Comparison of ENCODE assay signal across 17 cellular contexts in the genomic region with DNA sequence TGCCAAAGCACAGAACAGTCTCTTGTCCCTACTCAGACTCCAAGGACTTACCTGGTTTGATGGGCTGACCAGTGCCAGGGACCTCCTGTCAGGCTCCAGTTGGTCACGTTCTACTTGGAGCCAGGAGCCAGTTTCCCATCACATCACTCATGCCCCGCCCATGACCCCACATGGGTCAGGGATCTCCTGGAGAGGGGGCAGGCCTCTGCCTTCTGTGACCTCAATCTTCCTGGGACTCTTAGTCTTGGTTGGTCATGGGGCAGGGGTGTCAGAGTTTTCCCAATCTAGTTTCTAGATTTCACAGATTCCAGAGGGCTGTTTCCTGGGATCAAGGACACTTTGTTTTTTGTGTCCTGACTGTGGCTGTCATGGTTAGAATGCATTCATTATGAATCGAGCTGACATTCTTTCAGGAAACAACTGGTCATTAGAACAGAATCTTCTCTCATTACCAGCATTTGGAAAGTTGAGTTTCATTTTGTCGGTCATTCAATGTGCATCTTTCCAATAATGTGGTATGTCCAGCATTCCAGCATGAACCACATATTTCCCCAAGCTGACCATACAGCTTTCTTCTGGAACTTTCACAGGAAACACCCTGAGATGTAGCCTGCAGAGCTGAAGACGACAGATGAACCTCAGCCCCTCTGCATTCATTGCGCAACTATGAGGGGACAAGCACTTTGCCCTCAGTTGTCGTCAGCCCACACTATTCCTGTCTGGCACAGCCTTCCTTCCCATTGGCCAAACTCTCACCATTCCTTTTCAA. TPM values are rescaled to one million over a fixed set of nuclear protein-coding genes. Genes with fewer than 3 reads are reported as not detected.
DNase-seq lines count a peak whose midpoint lies in the region; ATAC-seq and TF ChIP-seq lines count a peak whose summit lies in the region.
"Had no signal": no experiment of that assay in that cellular context is flagged by ENCODE, and none has a peak within 500 bp of the region (broad histone marks: within the 10 kb centered on the region; RNA-seq: fewer than 3 reads in every experiment).

No MANE protein-coding gene starts in this region.

- no peaks in the 10 kb centered on the region; the same call in 1 of the 2 replicates for H3K4me1 Mint-ChIP-seq in HFFc6 (ENCODE audit: low read depth)
- H3K4me1 Mint-ChIP-seq: stimulated activated effector memory CD8-positive, alpha-beta T cell treated with anti-CD3 and anti-CD28 coated beads, Interleukin-12 subunit alpha, Interleukin-12 subunit beta, amount 100 ng/mL, for 72 hours had no signal

- H3K27me3 Mint-ChIP-seq in HFFc6 (ENCODE audit: insufficient read depth) = peaks cover 38% of the 10 kb centered on the region

- intact Hi-C loops in sciatic nerve (cut with DNase I) = no loop called here

- no peak overlapping the region for H3K27ac Mint-ChIP-seq in HFFc6
- H3K27ac Mint-ChIP-seq: activated naive CD8-positive, alpha-beta T cell; mesothelial cell of epicardium; stimulated activated effector memory CD8-positive, alpha-beta T cell treated with anti-CD3 and anti-CD28 coated beads, Interleukin-12 subunit alpha, Interleukin-12 subunit beta, amount 100 ng/mL, for 72 hours had no signal

- no peak overlapping the region for H3K4me3 Mint-ChIP-seq in HFFc6
- H3K4me3 Mint-ChIP-seq: activated naive CD8-positive, alpha-beta T cell; mesothelial cell of epicardium; stimulated activated effector memory CD8-positive, alpha-beta T cell treated with anti-CD3 and anti-CD28 coated beads, Interleukin-12 subunit alpha, Interleukin-12 subunit beta, amount 100 ng/mL, for 72 hours had no signal

- no peaks in the 10 kb centered on the region for H3K9me3 Mint-ChIP-seq in HFFc6
- H3K9me3 Mint-ChIP-seq: mesothelial cell of epicardium; stimulated activated effector memory CD8-positive, alpha-beta T cell treated with anti-CD3 and anti-CD28 coated beads, Interleukin-12 subunit alpha, Interleukin-12 subunit beta, amount 100 ng/mL, for 72 hours had no signal

- TF ChIP-seq CTCF in HFFc6 (IDR thresholded peaks at IDR 0.05) (no peak), astrocyte of the cerebellum (IDR thresholded peaks at IDR 0.05; ENCODE audit: low read depth, low read length, missing control alignments) (no peak), fibroblast of villous mesenchyme (IDR thresholded peaks at IDR 0.05; ENCODE audit: insufficient read depth, low read depth, low read length) (no peak)

- DNase-seq in HFFc6 (peak; percentile 8), astrocyte of the cerebellum (ENCODE audit: low read depth) (peak; percentile 75), fibroblast of villous mesenchyme (ENCODE audit: low read depth) (peak; percentile 27), sciatic nerve (ENCODE audit: low spot score) (no peak), SHP77 (lab: John Stamatoyannopoulos, UW) (no peak), putamen (ENCODE audit: low spot score) (no peak), nucleus accumbens (lab: John Stamatoyannopoulos, UW) (no peak)
- DNase-seq: NCI-H1092 treated with DMSO at 0.1 percent for 48 hours, NCI-H748 treated with DMSO at 0.1 percent for 48 hours, PC-3 had no signal

- ATAC-seq in sciatic nerve = peak; percentile 13
- ATAC-seq: PC-3; stimulated activated effector memory CD8-positive, alpha-beta T cell treated with anti-CD3 and anti-CD28 coated beads, Interleukin-12 subunit alpha, Interleukin-12 subunit beta, amount 100 ng/mL, for 72 hours had no signal

- in situ Hi-C loops in astrocyte of the cerebellum (cut with HindIII; ENCODE audit: low sequenced_read_pairs) = no loop called here

- no peak overlapping the region for H3K4me3 ChIP-seq in astrocyte of the cerebellum (ENCODE audit: low read depth, low read length)
- H3K4me3 ChIP-seq in fibroblast of villous mesenchyme (ENCODE audit: low read depth, low read length) = no peak overlapping the region
- H3K4me3 ChIP-seq: BLaER1 treated with 17β-estradiol and CSF1 and Interleukin-3, amounts not matched to agents 10 nM and 100 nM; smooth muscle cell; tibial nerve had no signal

- H3K36me3 Mint-ChIP-seq in HFFc6 (ENCODE audit: low read depth) = no peaks in the 10 kb centered on the region
- H3K36me3 Mint-ChIP-seq: activated naive CD8-positive, alpha-beta T cell; mesothelial cell of epicardium; stimulated activated effector memory CD8-positive, alpha-beta T cell treated with anti-CD3 and anti-CD28 coated beads, Interleukin-12 subunit alpha, Interleukin-12 subunit beta, amount 100 ng/mL, for 72 hours had no signal

RNA-seq across cellular contexts. Expression of a gene that starts 19.8 kb away (rescaled TPM):
- total RNA-seq in HFFc6 (2021; fragmentation: NEBNext Ultra II Directional; extraction: Animal tissue kit (Norgen Biotek cat#: 25700)) = under 1 TPM in 1 of 6 experiments, not detected in 5; 0.57 TPM
- total RNA-seq in fibroblast of villous mesenchyme (not detected in 2 replicates), sciatic nerve (24.0 TPM)
- total RNA-seq: chondrocyte, mesothelial cell of epicardium, PC-3, smooth muscle cell had no signal

RNA-seq across cellular contexts. Expression of a gene that starts 22.9 kb away (rescaled TPM):
- total RNA-seq in HFFc6 (2021; fragmentation: NEBNext Ultra II Directional; extraction: Animal tissue kit (Norgen Biotek cat#: 25700)) = not detected
- total RNA-seq in fibroblast of villous mesenchyme (0.32 and 0.43 TPM in 2 replicates), sciatic nerve (94.5 TPM)

Comparison
In these comparisons a context has a peak if more than half of its experiments do, and no peak if none do; other contexts are left out.
1. DNase-seq: peak in HFFc6 (single experiment), astrocyte of the cerebellum (single experiment) and fibroblast of villous mesenchyme (single experiment); none in sciatic nerve (single experiment), SHP77 (0 of 2), putamen (single experiment) and nucleus accumbens (0 of 56).
2. RNA of a gene that starts 19.8 kb away (total RNA-seq): 24.0 TPM in sciatic nerve (single experiment); not detected in fibroblast of villous mesenchyme and 0.57 TPM in HFFc6; every median in the first group is over 10 times any median in the second.
3. RNA of a gene that starts 22.9 kb away (total RNA-seq): 94.5 TPM in sciatic nerve (single experiment); 0.32 to 0.43 TPM in fibroblast of villous mesenchyme and not detected in HFFc6; every median in the first group is over 10 times any median in the second.